1 cellular context compared by ENCODE assay signal in the genomic region with DNA sequence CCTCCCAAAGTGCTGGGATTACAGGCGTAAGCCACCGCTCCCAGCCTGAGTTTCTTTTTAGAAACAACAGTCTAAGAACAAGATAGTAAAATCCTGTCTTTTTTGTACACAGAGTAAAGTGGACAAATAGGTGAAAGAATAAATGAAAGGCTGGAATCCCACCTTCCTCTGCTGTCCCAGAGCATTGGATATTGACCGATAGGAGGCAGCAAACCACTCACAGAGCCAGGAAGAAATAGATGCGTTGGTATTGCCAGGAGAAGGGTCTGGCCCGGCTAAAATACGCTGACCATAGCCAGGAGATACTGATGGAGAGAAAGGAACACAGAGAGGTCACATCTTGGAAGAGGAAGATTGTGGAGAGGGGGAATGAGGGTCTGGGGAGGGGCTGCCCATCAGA.
TF ChIP-seq lines count a peak whose summit lies in the region.

No MANE protein-coding gene starts in this region.

TF ChIP-seq in GM12878, 131 proteins besides CTCF, POLR2A, EP300 and RAD21:
- TF ChIP-seq MYB (IDR thresholded peaks at IDR 0.05; ENCODE audit: borderline replicate concordance, low read depth, low read length), result no peak
- no peak for TF ChIP-seq MEF2A (IDR thresholded peaks at IDR 0.05; ENCODE audit: insufficient read depth, low read depth, low read length)
- TF ChIP-seq, protein P1, sequence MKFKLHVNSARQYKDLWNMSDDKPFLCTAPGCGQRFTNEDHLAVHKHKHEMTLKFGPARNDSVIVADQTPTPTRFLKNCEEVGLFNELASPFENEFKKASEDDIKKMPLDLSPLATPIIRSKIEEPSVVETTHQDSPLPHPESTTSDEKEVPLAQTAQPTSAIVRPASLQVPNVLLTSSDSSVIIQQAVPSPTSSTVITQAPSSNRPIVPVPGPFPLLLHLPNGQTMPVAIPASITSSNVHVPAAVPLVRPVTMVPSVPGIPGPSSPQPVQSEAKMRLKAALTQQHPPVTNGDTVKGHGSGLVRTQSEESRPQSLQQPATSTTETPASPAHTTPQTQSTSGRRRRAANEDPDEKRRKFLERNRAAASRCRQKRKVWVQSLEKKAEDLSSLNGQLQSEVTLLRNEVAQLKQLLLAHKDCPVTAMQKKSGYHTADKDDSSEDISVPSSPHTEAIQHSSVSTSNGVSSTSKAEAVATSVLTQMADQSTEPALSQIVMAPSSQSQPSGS (IDR thresholded peaks at IDR 0.05; ENCODE audit: low read length), result no peak
- no peak for TF ChIP-seq NFXL1 (IDR thresholded peaks at IDR 0.05; ENCODE audit: borderline replicate concordance)
- TF ChIP-seq, protein P2, sequence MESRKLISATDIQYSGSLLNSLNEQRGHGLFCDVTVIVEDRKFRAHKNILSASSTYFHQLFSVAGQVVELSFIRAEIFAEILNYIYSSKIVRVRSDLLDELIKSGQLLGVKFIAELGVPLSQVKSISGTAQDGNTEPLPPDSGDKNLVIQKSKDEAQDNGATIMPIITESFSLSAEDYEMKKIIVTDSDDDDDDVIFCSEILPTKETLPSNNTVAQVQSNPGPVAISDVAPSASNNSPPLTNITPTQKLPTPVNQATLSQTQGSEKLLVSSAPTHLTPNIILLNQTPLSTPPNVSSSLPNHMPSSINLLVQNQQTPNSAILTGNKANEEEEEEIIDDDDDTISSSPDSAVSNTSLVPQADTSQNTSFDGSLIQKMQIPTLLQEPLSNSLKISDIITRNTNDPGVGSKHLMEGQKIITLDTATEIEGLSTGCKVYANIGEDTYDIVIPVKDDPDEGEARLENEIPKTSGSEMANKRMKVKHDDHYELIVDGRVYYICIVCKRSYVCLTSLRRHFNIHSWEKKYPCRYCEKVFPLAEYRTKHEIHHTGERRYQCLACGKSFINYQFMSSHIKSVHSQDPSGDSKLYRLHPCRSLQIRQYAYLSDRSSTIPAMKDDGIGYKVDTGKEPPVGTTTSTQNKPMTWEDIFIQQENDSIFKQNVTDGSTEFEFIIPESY (IDR thresholded peaks at IDR 0.05), result no peak
- no peak for TF ChIP-seq IKZF1 (conservative IDR thresholded peaks at IDR 0.05)
- no peak for TF ChIP-seq MXI1 (IDR thresholded peaks at IDR 0.05; ENCODE audit: low read depth, low read length)
- TF ChIP-seq PAX8 (IDR thresholded peaks at IDR 0.05), result no peak
- TF ChIP-seq BMI1 (IDR thresholded peaks at IDR 0.05; ENCODE audit: borderline replicate concordance), result no peak
- TF ChIP-seq RB1 (IDR thresholded peaks at IDR 0.05; ENCODE audit: borderline replicate concordance), result no peak
- TF ChIP-seq SMC3 (IDR thresholded peaks at IDR 0.05; ENCODE audit: borderline replicate concordance, low read length), result no peak
- no peak for TF ChIP-seq ZNF207 (IDR thresholded peaks at IDR 0.05; ENCODE audit: borderline replicate concordance)
- TF ChIP-seq ZBED1 (IDR thresholded peaks at IDR 0.05; ENCODE audit: borderline replicate concordance), result no peak
- no peak for TF ChIP-seq KLF5 (IDR thresholded peaks at IDR 0.05; ENCODE audit: partially characterized antibody)
- no peak for TF ChIP-seq PAX5 (IDR thresholded peaks at IDR 0.05; ENCODE audit: borderline replicate concordance, low read depth, low read length)
- TF ChIP-seq, protein P3, sequence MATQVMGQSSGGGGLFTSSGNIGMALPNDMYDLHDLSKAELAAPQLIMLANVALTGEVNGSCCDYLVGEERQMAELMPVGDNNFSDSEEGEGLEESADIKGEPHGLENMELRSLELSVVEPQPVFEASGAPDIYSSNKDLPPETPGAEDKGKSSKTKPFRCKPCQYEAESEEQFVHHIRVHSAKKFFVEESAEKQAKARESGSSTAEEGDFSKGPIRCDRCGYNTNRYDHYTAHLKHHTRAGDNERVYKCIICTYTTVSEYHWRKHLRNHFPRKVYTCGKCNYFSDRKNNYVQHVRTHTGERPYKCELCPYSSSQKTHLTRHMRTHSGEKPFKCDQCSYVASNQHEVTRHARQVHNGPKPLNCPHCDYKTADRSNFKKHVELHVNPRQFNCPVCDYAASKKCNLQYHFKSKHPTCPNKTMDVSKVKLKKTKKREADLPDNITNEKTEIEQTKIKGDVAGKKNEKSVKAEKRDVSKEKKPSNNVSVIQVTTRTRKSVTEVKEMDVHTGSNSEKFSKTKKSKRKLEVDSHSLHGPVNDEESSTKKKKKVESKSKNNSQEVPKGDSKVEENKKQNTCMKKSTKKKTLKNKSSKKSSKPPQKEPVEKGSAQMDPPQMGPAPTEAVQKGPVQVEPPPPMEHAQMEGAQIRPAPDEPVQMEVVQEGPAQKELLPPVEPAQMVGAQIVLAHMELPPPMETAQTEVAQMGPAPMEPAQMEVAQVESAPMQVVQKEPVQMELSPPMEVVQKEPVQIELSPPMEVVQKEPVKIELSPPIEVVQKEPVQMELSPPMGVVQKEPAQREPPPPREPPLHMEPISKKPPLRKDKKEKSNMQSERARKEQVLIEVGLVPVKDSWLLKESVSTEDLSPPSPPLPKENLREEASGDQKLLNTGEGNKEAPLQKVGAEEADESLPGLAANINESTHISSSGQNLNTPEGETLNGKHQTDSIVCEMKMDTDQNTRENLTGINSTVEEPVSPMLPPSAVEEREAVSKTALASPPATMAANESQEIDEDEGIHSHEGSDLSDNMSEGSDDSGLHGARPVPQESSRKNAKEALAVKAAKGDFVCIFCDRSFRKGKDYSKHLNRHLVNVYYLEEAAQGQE (IDR thresholded peaks at IDR 0.05; ENCODE audit: low read depth, low read length), result no peak
- no peak for TF ChIP-seq CBFB (IDR thresholded peaks at IDR 0.05; ENCODE audit: low read depth)
- no peak for TF ChIP-seq KDM1A (IDR thresholded peaks at IDR 0.05; ENCODE audit: borderline replicate concordance)
TF ChIP-seq in GM12878: peak in this region for 0.
